In the genomic region with DNA sequence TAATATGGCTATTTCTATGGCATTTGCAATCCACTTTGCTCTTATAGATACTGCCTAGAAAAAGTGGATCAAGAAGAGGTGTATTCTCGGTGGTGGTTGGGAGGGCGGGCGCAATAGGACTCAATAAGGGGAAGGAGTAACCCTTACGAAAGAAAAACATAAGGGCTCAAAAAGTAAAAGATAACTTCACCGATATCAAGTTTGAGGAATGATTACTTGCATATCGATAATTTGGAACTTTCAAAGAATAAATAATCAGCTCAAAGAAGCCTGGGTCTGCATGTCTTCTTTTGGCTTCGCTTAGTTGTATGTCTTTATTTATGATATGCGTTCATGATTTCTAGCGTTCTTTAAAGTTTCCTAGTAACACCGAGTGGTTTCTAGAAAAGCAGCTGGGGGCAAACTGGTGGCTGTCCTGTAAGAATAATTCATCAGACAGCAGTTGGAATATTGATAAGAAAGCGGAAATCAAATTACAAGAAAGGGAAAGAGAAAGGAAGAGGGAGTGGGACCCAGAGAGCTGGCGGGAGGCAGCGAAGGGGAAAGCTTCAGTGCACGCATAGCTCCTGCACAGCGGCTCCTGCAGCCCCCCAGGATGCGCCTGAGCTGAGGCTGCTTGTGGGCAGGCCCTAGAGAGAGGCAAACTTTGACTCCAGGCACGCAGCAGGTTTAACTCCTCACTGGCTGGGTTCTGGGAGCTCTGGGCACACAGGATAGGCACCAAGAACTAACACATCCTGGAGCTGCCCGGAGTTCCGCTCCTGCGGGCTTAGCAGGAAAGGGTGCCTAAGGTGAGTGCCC, we compare ENCODE assay signal across 12 cellular contexts. TPM values are rescaled to one million over a fixed set of nuclear protein-coding genes. Genes with fewer than 3 reads are reported as not detected.
DNase-seq lines count a peak whose midpoint lies in the region; ATAC-seq and FAIRE-seq lines count a peak whose summit lies in the region.
"Had no signal": no experiment of that assay in that cellular context is flagged by ENCODE, and none has a peak within 500 bp of the region (broad histone marks: within the 10 kb centered on the region; RNA-seq: fewer than 3 reads in every experiment).

No MANE protein-coding gene starts in this region.

- H3K27ac ChIP-seq in ACC112 (ENCODE audit: low read depth, low read length) (no peak overlapping the region), mesendoderm (ENCODE audit: low read depth, low read length) (no peak overlapping the region)
- H3K27ac ChIP-seq: esophagus squamous epithelium, VCaP had no signal

- no peak overlapping the region for H3K9ac ChIP-seq in mesendoderm (ENCODE audit: low read length)

- no peak overlapping the region for H2AFZ ChIP-seq in ACC112 (ENCODE audit: low read length, unreplicated experiment)

- no peak overlapping the region for H2AK5ac ChIP-seq in mesendoderm (ENCODE audit: low read length)

- H3K79me1 ChIP-seq in mesendoderm (ENCODE audit: low read length): no peaks in the 10 kb centered on the region

- no peaks in the 10 kb centered on the region for H3K9me3 Mint-ChIP-seq in central memory CD8-positive, alpha-beta T cell
- H3K9me3 Mint-ChIP-seq: activated naive CD4-positive, alpha-beta T cell treated with anti-CD3 and anti-CD28 coated beads, Interleukin-2, amount 10 ng/mL, durations not matched to agents 7 days and 5 days had no signal

- no CpG with 5 or more reads among the region's 20 CpGs for WGBS in mesendoderm (ENCODE audit: extremely low coverage, insufficient coverage, low lambda C conversion rate)

- H3K4me1 ChIP-seq in ACC112 (ENCODE audit: control insufficient read depth, insufficient read depth, low read length, unreplicated experiment) (peaks cover 20% of the 10 kb centered on the region), mesendoderm (ENCODE audit: control insufficient read depth, low read depth, low read length) (peaks cover 11% of the 10 kb centered on the region)

- H3K36me3 ChIP-seq in ACC112 (ENCODE audit: insufficient read depth, low read length) (no peaks in the 10 kb centered on the region), mesendoderm (ENCODE audit: control insufficient read depth, insufficient read depth, low read length) (no peaks in the 10 kb centered on the region)
- H3K36me3 ChIP-seq: esophagus squamous epithelium had no signal

- no peak for ATAC-seq in central memory CD8-positive, alpha-beta T cell (replicated peaks; ENCODE audit: extremely low read depth, poor library complexity, severe bottlenecking)
- ATAC-seq in GM19023 (IDR thresholded peaks at IDR 0.05; ENCODE audit: unreplicated experiment): no peak
- no peak for ATAC-seq in HG02885 (IDR thresholded peaks at IDR 0.05; ENCODE audit: poor library complexity, unreplicated experiment)

- no peak overlapping the region for H2BK5ac ChIP-seq in mesendoderm (ENCODE audit: low read length)

- peaks cover 51% of the 10 kb centered on the region for H3K27me3 Mint-ChIP-seq in central memory CD8-positive, alpha-beta T cell

- no peak overlapping the region for H4K8ac ChIP-seq in mesendoderm (ENCODE audit: low read depth, low read length)

- H3K27me3 ChIP-seq in ACC112 (ENCODE audit: insufficient read depth, low read length) (peaks cover 63% of the 10 kb centered on the region), mesendoderm (ENCODE audit: insufficient read depth, low read length, poor library complexity) (peaks cover 53% of the 10 kb centered on the region)

- H4K5ac ChIP-seq in mesendoderm (ENCODE audit: low read length): no peak overlapping the region

- DNase-seq in GM19239 (ENCODE audit: insufficient read length, low spot score): no peak
- DNase-seq in central memory CD8-positive, alpha-beta T cell (ENCODE audit: low spot score in 2 of 2): no peak
- peak; percentile 50 for DNase-seq in mesendoderm
- no peak for DNase-seq in anterior cingulate cortex (lab: John Stamatoyannopoulos, UW)
- DNase-seq in NCI-H1105 treated with DMSO at 0.1 percent for 48 hours (lab: John Stamatoyannopoulos, UW): no peak
- DNase-seq: activated naive CD4-positive, alpha-beta T cell treated with anti-CD3 and anti-CD28 coated beads, Interleukin-2, amount 10 ng/mL, durations not matched to agents 7 days and 5 days; esophagus squamous epithelium; NCI-H1048 had no signal

- peak; percentile 48 for FAIRE-seq in GM19239 (lab: Jason Lieb, UNC)

- H3K27ac Mint-ChIP-seq in central memory CD8-positive, alpha-beta T cell (ENCODE audit: low read depth): no peak overlapping the region
- H3K27ac Mint-ChIP-seq: activated naive CD4-positive, alpha-beta T cell treated with anti-CD3 and anti-CD28 coated beads, Interleukin-2, amount 10 ng/mL, durations not matched to agents 7 days and 5 days had no signal

- no peak overlapping the region for H3K18ac ChIP-seq in mesendoderm (ENCODE audit: low read length)

- H2BK120ac ChIP-seq in mesendoderm (ENCODE audit: low read depth, low read length): no peak overlapping the region

- no peak overlapping the region for H3K23ac ChIP-seq in mesendoderm (ENCODE audit: low read length)

- H3K4me1 Mint-ChIP-seq in central memory CD8-positive, alpha-beta T cell: peaks cover 43% of the 10 kb centered on the region

- H3K79me2 ChIP-seq in ACC112 (ENCODE audit: control insufficient read depth, insufficient read depth, low read length, unreplicated experiment) (no peaks in the 10 kb centered on the region), mesendoderm (ENCODE audit: control insufficient read depth, insufficient read depth, low read length) (no peaks in the 10 kb centered on the region)

- H3K4me3 ChIP-seq in ACC112 (ENCODE audit: low read depth, low read length): peak overlapping the region; percentile 8; the same call in 1 of the 2 replicates
- H3K4me3 ChIP-seq in mesendoderm (ENCODE audit: low read length): no peak overlapping the region

- peak overlapping the region; percentile 43 for H3K4me2 ChIP-seq in mesendoderm (ENCODE audit: low read length)

- H3K4me3 Mint-ChIP-seq in central memory CD8-positive, alpha-beta T cell: peak overlapping the region; percentile 40

- no peak overlapping the region for H3K4ac ChIP-seq in mesendoderm (ENCODE audit: low read depth, low read length)

- peaks cover 4% of the 10 kb centered on the region for H3K36me3 Mint-ChIP-seq in central memory CD8-positive, alpha-beta T cell (ENCODE audit: insufficient read depth)
- H3K36me3 Mint-ChIP-seq: activated naive CD4-positive, alpha-beta T cell treated with anti-CD3 and anti-CD28 coated beads, Interleukin-2, amount 10 ng/mL, durations not matched to agents 7 days and 5 days had no signal

- no peak overlapping the region for H2BK15ac ChIP-seq in mesendoderm (replicated peaks; ENCODE audit: low read depth)

- H3K56ac ChIP-seq in mesendoderm (ENCODE audit: low read length): peak overlapping the region; percentile 27

RNA-seq across cellular contexts. Expression of a gene that starts 9.1 kb away (rescaled TPM):
- 0.21 TPM for polyA plus RNA-seq in mesendoderm (2013, experiment 1 of 2)
- polyA plus RNA-seq in mesendoderm (2013, experiment 2 of 2): 0.25 TPM
